Comparison of ENCODE assay signal across 1 cellular context in genomic region chr20:50308513-50309279, GRCh38.
A peak's percentile ranks its signal among the peaks of the same experiment; 100 is the strongest.
TF ChIP-seq lines count a peak whose summit lies in the region.

No MANE protein-coding gene starts in this region.

TF ChIP-seq in HepG2, 621 proteins besides CTCF, POLR2A, EP300 and RAD21 (continued from another document and continues in another):
- TF ChIP-seq, protein P1, sequence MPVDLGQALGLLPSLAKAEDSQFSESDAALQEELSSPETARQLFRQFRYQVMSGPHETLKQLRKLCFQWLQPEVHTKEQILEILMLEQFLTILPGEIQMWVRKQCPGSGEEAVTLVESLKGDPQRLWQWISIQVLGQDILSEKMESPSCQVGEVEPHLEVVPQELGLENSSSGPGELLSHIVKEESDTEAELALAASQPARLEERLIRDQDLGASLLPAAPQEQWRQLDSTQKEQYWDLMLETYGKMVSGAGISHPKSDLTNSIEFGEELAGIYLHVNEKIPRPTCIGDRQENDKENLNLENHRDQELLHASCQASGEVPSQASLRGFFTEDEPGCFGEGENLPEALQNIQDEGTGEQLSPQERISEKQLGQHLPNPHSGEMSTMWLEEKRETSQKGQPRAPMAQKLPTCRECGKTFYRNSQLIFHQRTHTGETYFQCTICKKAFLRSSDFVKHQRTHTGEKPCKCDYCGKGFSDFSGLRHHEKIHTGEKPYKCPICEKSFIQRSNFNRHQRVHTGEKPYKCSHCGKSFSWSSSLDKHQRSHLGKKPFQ (CRISPR knock-in tag; IDR thresholded peaks at IDR 0.05; ENCODE audit: insufficient replicate concordance), result no peak
- TF ChIP-seq PRMT3 (CRISPR knock-in tag; IDR thresholded peaks at IDR 0.05; ENCODE audit: borderline replicate concordance, low read depth) (no peak), PHF21A (CRISPR knock-in tag; IDR thresholded peaks at IDR 0.05) (peak; percentile 87), ZNF570 (CRISPR knock-in tag; IDR thresholded peaks at IDR 0.05; ENCODE audit: borderline replicate concordance) (no peak; the same call in 1 of the 2 replicates), ZNF687 (CRISPR knock-in tag; IDR thresholded peaks at IDR 0.05) (peak; percentile 92), ZNF446 (CRISPR knock-in tag; IDR thresholded peaks at IDR 0.05) (no peak), GATA4 (IDR thresholded peaks at IDR 0.05; ENCODE audit: borderline replicate concordance, low read depth) (no peak), ZSCAN20 (CRISPR knock-in tag; IDR thresholded peaks at IDR 0.05; ENCODE audit: borderline replicate concordance) (no peak), ZNF780A (CRISPR knock-in tag; IDR thresholded peaks at IDR 0.05) (no peak), HHEX (CRISPR knock-in tag; IDR thresholded peaks at IDR 0.05) (no peak), MBD4 (IDR thresholded peaks at IDR 0.05; ENCODE audit: borderline replicate concordance, low read length) (no peak), ZNF660 (CRISPR knock-in tag; IDR thresholded peaks at IDR 0.05; ENCODE audit: borderline replicate concordance, low read depth) (0 out of 2 replicates have a peak, but pooled peaks have one; percentile 46), ERF (CRISPR knock-in tag; IDR thresholded peaks at IDR 0.05) (peak; percentile 66; the same call in 1 of the 2 replicates), ZNF547 (CRISPR knock-in tag; IDR thresholded peaks at IDR 0.05) (no peak), MLXIP (CRISPR knock-in tag; IDR thresholded peaks at IDR 0.05; ENCODE audit: borderline replicate concordance) (no peak), ZNF704 (CRISPR knock-in tag; IDR thresholded peaks at IDR 0.05; ENCODE audit: borderline replicate concordance) (no peak; the same call in 1 of the 2 replicates), FOXK2 (IDR thresholded peaks at IDR 0.05) (no peak), NBN (conservative IDR thresholded peaks at IDR 0.05) (no peak), ZFP62 (CRISPR knock-in tag; IDR thresholded peaks at IDR 0.05) (no peak), CEBPB (IDR thresholded peaks at IDR 0.05; ENCODE audit: borderline replicate concordance, low read depth, low read length) (peak; percentile 95), HNF4A (CRISPR knock-in tag; IDR thresholded peaks at IDR 0.05) (peak; percentile 57), ZNF775 (CRISPR knock-in tag; IDR thresholded peaks at IDR 0.05; ENCODE audit: borderline replicate concordance) (no peak), BHLHE40 (IDR thresholded peaks at IDR 0.05; ENCODE audit: low read length) (no peak), ZNF329 (CRISPR knock-in tag; IDR thresholded peaks at IDR 0.05; ENCODE audit: low read depth) (0 out of 2 replicates have a peak, but pooled peaks have one; percentile 37), MLLT10 (CRISPR knock-in tag; IDR thresholded peaks at IDR 0.05) (no peak), POLR2G (IDR thresholded peaks at IDR 0.05; ENCODE audit: low read depth, low read length) (peak; percentile 74), HDAC6 (IDR thresholded peaks at IDR 0.05; ENCODE audit: low read depth, low read length) (no peak), ZNF235 (CRISPR knock-in tag; IDR thresholded peaks at IDR 0.05; ENCODE audit: borderline replicate concordance) (0 out of 2 replicates have a peak, but pooled peaks have one; percentile 6), ZNF614 (CRISPR knock-in tag; IDR thresholded peaks at IDR 0.05; ENCODE audit: borderline replicate concordance) (0 out of 2 replicates have a peak, but pooled peaks have one; percentile 34), DMAP1 (CRISPR knock-in tag; IDR thresholded peaks at IDR 0.05) (no peak)
- TF ChIP-seq, protein P2, sequence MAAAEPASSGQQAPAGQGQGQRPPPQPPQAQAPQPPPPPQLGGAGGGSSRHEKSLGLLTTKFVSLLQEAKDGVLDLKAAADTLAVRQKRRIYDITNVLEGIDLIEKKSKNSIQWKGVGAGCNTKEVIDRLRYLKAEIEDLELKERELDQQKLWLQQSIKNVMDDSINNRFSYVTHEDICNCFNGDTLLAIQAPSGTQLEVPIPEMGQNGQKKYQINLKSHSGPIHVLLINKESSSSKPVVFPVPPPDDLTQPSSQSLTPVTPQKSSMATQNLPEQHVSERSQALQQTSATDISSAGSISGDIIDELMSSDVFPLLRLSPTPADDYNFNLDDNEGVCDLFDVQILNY (CRISPR knock-in tag; conservative IDR thresholded peaks at IDR 0.05), result no peak; the same call in 1 of the 2 replicates
- TF ChIP-seq, protein P3, sequence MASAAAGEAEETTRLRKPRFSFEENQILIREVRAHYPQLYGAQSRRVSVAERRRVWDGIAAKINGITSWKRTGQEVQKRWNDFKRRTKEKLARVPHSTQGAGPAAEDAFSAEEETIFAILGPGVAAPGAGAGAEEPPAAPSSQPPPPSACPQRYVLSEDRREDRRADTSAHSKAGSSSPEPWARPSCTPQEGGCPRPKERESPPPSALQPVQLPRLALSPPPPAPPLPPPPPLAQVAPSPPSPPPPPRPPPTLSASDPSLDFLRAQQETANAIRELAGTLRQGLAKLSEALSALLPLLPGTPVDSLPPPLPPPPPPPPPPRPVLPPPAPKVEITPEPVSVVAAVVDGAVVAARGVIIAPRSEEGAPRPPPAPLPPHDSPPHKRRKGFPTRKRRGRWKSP (CRISPR knock-in tag; IDR thresholded peaks at IDR 0.05), result peak; percentile 56; the same call in 1 of the 2 replicates
- TF ChIP-seq, protein P4, sequence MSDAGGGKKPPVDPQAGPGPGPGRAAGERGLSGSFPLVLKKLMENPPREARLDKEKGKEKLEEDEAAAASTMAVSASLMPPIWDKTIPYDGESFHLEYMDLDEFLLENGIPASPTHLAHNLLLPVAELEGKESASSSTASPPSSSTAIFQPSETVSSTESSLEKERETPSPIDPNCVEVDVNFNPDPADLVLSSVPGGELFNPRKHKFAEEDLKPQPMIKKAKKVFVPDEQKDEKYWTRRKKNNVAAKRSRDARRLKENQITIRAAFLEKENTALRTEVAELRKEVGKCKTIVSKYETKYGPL (CRISPR knock-in tag; IDR thresholded peaks at IDR 0.05), result no peak; the same call in 1 of the 2 replicates
- TF ChIP-seq, protein P5, sequence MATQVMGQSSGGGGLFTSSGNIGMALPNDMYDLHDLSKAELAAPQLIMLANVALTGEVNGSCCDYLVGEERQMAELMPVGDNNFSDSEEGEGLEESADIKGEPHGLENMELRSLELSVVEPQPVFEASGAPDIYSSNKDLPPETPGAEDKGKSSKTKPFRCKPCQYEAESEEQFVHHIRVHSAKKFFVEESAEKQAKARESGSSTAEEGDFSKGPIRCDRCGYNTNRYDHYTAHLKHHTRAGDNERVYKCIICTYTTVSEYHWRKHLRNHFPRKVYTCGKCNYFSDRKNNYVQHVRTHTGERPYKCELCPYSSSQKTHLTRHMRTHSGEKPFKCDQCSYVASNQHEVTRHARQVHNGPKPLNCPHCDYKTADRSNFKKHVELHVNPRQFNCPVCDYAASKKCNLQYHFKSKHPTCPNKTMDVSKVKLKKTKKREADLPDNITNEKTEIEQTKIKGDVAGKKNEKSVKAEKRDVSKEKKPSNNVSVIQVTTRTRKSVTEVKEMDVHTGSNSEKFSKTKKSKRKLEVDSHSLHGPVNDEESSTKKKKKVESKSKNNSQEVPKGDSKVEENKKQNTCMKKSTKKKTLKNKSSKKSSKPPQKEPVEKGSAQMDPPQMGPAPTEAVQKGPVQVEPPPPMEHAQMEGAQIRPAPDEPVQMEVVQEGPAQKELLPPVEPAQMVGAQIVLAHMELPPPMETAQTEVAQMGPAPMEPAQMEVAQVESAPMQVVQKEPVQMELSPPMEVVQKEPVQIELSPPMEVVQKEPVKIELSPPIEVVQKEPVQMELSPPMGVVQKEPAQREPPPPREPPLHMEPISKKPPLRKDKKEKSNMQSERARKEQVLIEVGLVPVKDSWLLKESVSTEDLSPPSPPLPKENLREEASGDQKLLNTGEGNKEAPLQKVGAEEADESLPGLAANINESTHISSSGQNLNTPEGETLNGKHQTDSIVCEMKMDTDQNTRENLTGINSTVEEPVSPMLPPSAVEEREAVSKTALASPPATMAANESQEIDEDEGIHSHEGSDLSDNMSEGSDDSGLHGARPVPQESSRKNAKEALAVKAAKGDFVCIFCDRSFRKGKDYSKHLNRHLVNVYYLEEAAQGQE (IDR thresholded peaks at IDR 0.05; ENCODE audit: borderline replicate concordance in 1 of 2, low read depth in 1 of 2, low read length in 2 of 2), result peak in 1 of 2 experiments; percentile 47; a peak in 1 of 4 replicates
- TF ChIP-seq, protein P6, sequence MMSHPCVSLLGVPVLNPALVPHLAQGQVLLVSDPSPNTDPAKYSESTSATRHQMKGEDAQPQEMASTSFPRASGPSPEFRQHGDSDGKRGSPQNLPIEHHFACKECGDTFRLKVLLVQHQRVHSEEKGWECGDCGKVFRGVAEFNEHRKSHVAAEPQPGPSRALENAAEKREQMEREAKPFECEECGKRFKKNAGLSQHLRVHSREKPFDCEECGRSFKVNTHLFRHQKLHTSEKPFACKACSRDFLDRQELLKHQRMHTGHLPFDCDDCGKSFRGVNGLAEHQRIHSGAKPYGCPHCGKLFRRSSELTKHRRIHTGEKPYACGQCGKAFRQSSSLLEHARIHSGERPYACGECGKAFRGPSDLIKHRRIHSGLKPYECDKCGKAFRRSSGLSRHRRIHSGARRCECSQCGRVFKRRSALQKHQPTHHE (CRISPR knock-in tag; IDR thresholded peaks at IDR 0.05; ENCODE audit: borderline replicate concordance), result 0 out of 2 replicates have a peak, but pooled peaks have one; percentile 25
- TF ChIP-seq, protein P7, sequence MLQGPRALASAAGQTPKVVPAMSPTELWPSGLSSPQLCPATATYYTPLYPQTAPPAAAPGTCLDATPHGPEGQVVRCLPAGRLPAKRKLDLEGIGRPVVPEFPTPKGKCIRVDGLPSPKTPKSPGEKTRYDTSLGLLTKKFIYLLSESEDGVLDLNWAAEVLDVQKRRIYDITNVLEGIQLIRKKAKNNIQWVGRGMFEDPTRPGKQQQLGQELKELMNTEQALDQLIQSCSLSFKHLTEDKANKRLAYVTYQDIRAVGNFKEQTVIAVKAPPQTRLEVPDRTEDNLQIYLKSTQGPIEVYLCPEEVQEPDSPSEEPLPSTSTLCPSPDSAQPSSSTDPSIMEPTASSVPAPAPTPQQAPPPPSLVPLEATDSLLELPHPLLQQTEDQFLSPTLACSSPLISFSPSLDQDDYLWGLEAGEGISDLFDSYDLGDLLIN (CRISPR knock-in tag; IDR thresholded peaks at IDR 0.05; ENCODE audit: borderline replicate concordance), result 0 out of 2 replicates have a peak, but pooled peaks have one; percentile 11
- TF ChIP-seq, protein P8, sequence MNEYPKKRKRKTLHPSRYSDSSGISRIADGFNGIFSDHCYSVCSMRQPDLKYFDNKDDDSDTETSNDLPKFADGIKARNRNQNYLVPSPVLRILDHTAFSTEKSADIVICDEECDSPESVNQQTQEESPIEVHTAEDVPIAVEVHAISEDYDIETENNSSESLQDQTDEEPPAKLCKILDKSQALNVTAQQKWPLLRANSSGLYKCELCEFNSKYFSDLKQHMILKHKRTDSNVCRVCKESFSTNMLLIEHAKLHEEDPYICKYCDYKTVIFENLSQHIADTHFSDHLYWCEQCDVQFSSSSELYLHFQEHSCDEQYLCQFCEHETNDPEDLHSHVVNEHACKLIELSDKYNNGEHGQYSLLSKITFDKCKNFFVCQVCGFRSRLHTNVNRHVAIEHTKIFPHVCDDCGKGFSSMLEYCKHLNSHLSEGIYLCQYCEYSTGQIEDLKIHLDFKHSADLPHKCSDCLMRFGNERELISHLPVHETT (CRISPR knock-in tag; conservative IDR thresholded peaks at IDR 0.05), result peak; percentile 64; the same call in 1 of the 2 replicates
